Comparison of ENCODE assay signal across 9 cellular contexts in the genomic region with DNA sequence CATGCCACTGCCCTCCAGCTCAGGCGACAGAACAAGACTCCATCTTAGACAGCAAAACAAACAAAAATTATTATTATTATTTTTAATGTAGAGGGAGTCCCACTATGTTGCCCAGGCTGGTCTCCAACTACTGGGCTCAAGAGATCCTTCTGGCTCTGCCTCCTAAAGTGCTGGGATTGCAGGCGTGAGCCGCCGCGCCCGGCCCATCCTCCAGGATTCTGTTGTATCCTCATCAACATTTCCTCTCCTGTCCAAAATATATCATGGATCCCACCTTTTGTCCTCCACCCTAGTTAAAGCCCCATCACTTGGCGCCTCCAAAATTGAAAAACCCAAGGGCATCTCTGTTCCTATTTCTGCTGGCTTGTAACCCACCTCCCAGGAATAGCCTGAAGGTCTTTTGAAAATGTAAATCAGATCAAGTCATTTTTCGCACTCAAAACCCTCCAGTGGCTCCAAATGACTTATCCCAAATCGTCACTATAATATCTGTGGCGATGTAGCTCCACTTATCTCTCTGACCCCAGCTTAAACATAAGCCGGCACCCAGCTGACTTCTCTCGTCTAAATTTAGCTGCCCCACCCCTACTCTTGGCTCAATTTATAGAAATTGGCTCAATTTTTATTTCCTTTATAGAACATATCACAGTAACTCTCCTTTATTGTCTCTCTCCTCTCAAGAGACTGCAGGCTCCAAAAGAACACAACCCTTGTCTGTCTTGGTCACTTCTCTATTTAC. TPM values are rescaled to one million over a fixed set of nuclear protein-coding genes. Genes with fewer than 3 reads are reported as not detected.
A peak's percentile ranks its signal among the peaks of the same experiment; 100 is the strongest.
DNase-seq lines count a peak whose midpoint lies in the region; ATAC-seq and TF ChIP-seq lines count a peak whose summit lies in the region.
"Had no signal": no experiment of that assay in that cellular context is flagged by ENCODE, and none has a peak within 500 bp of the region (broad histone marks: within the 10 kb centered on the region; RNA-seq: fewer than 3 reads in every experiment).

No MANE protein-coding gene starts in this region.

- H3K4me3 Mint-ChIP-seq in activated CD8-positive, alpha-beta memory T cell treated with anti-CD3 and anti-CD28 coated beads, Interleukin-2, amount 10 ng/mL, durations not matched to agents 7 days and 5 days: peak overlapping the region; percentile 77
- no peak overlapping the region for H3K4me3 Mint-ChIP-seq in stimulated activated memory B cell treated with anti-CD40 and anti-IgM and Interleukin-4, amounts not matched to agents 10 μg/mL and 1 μg/mL and 100 μg/mL, for 72 hours

- H3K36me3 ChIP-seq in WERI-Rb-1 (peaks cover 10% of the 10 kb centered on the region), iPS-15b (ENCODE audit: control insufficient read depth, insufficient read depth, low read length) (peaks cover 4% of the 10 kb centered on the region)

- H3K4me1 Mint-ChIP-seq in activated CD8-positive, alpha-beta memory T cell treated with anti-CD3 and anti-CD28 coated beads, Interleukin-2, amount 10 ng/mL, durations not matched to agents 7 days and 5 days: peaks cover 60% of the 10 kb centered on the region
- peaks cover 17% of the 10 kb centered on the region for H3K4me1 Mint-ChIP-seq in stimulated activated memory B cell treated with anti-CD40 and anti-IgM and Interleukin-4, amounts not matched to agents 10 μg/mL and 1 μg/mL and 100 μg/mL, for 72 hours

- no peaks in the 10 kb centered on the region for H3K9me3 Mint-ChIP-seq in activated CD8-positive, alpha-beta memory T cell treated with anti-CD3 and anti-CD28 coated beads, Interleukin-2, amount 10 ng/mL, durations not matched to agents 7 days and 5 days (ENCODE audit: low read depth)
- H3K9me3 Mint-ChIP-seq in stimulated activated memory B cell treated with anti-CD40 and anti-IgM and Interleukin-4, amounts not matched to agents 10 μg/mL and 1 μg/mL and 100 μg/mL, for 72 hours: no peaks in the 10 kb centered on the region

- H3K9me3 ChIP-seq in WERI-Rb-1 (ENCODE audit: severe bottlenecking) (peaks cover 3% of the 10 kb centered on the region), iPS-15b (ENCODE audit: control insufficient read depth, insufficient read depth, low read length) (no peaks in the 10 kb centered on the region)

- CTCF ChIA-PET in activated CD8-positive, alpha-beta memory T cell treated with anti-CD3 and anti-CD28 coated beads, Interleukin-2, amount 10 ng/mL, durations not matched to agents 7 days and 5 days (lab: Charles Lee): interaction anchor here (1.1 to 5.6 kb wide), 10 partner anchors 9 to 156 kb away, joined by 3 to 44 read pairs (median 6); a partner anchor contains a TSS

- peak overlapping the region; percentile 36; the same call in 1 of the 2 replicates for H3K27ac ChIP-seq in WERI-Rb-1

- no peak for DNase-seq in activated CD8-positive, alpha-beta memory T cell treated with anti-CD3 and anti-CD28 coated beads, Interleukin-2, amount 10 ng/mL, durations not matched to agents 7 days and 5 days
- DNase-seq in activated CD8-positive, alpha-beta memory T cell treated with anti-CD3 and anti-CD28 coated beads for 24 hours: no peak
- DNase-seq in WERI-Rb-1 (no peak), NCI-H2029 (lab: John Stamatoyannopoulos, UW) (no peak)
- DNase-seq in stimulated activated CD4-positive, alpha-beta T cell treated with anti-CD3 and anti-CD28 coated beads, Interleukin-4, amount 100 ng/mL, for 4 hours: no peak
- DNase-seq: NCI-H1048 had no signal

- H3K27me3 Mint-ChIP-seq in activated CD8-positive, alpha-beta memory T cell treated with anti-CD3 and anti-CD28 coated beads, Interleukin-2, amount 10 ng/mL, durations not matched to agents 7 days and 5 days: peaks cover 10% of the 10 kb centered on the region
- no peaks in the 10 kb centered on the region for H3K27me3 Mint-ChIP-seq in stimulated activated memory B cell treated with anti-CD40 and anti-IgM and Interleukin-4, amounts not matched to agents 10 μg/mL and 1 μg/mL and 100 μg/mL, for 72 hours

- TF ChIP-seq CTCF in WERI-Rb-1 (IDR thresholded peaks at IDR 0.05; ENCODE audit: low read depth, low read length): no peak

- H3K9ac ChIP-seq in iPS-15b (ENCODE audit: low read depth, low read length): no peak overlapping the region

- H3K36me3 Mint-ChIP-seq in activated CD8-positive, alpha-beta memory T cell treated with anti-CD3 and anti-CD28 coated beads, Interleukin-2, amount 10 ng/mL, durations not matched to agents 7 days and 5 days: peaks cover 11% of the 10 kb centered on the region
- peaks cover 7% of the 10 kb centered on the region for H3K36me3 Mint-ChIP-seq in stimulated activated memory B cell treated with anti-CD40 and anti-IgM and Interleukin-4, amounts not matched to agents 10 μg/mL and 1 μg/mL and 100 μg/mL, for 72 hours

- H3K4me1 ChIP-seq in iPS-15b (ENCODE audit: control insufficient read depth, insufficient read depth, low read length): no peaks in the 10 kb centered on the region

- ATAC-seq in activated CD8-positive, alpha-beta memory T cell treated with anti-CD3 and anti-CD28 coated beads, Interleukin-2, amount 10 ng/mL, durations not matched to agents 7 days and 5 days: no peak
- no peak for ATAC-seq in stimulated activated memory B cell treated with anti-CD40 and anti-IgM and Interleukin-4, amounts not matched to agents 10 μg/mL and 1 μg/mL and 100 μg/mL, for 72 hours
- no peak for ATAC-seq in GM19035 (IDR thresholded peaks at IDR 0.05; ENCODE audit: unreplicated experiment)

- no peak overlapping the region; the same call in 1 of the 2 replicates for H3K4me3 ChIP-seq in WERI-Rb-1 (ENCODE audit: low read depth, low read length)
- peak overlapping the region; percentile 15 for H3K4me3 ChIP-seq in iPS-15b (ENCODE audit: low read depth, low read length)

- H3K27ac Mint-ChIP-seq in activated CD8-positive, alpha-beta memory T cell treated with anti-CD3 and anti-CD28 coated beads, Interleukin-2, amount 10 ng/mL, durations not matched to agents 7 days and 5 days: peak overlapping the region; percentile 46
- H3K27ac Mint-ChIP-seq in stimulated activated memory B cell treated with anti-CD40 and anti-IgM and Interleukin-4, amounts not matched to agents 10 μg/mL and 1 μg/mL and 100 μg/mL, for 72 hours: peak overlapping the region; percentile 94

- H3K27me3 ChIP-seq in WERI-Rb-1 (ENCODE audit: insufficient read depth, low read depth, severe bottlenecking) (no peaks in the 10 kb centered on the region), iPS-15b (ENCODE audit: control insufficient read depth, insufficient read depth, low read length) (no peaks in the 10 kb centered on the region)

RNA-seq across cellular contexts. Expression of a gene that starts 1.1 kb away (rescaled TPM):
- total RNA-seq in activated CD8-positive, alpha-beta memory T cell treated with anti-CD3 and anti-CD28 coated beads, Interleukin-2, amount 10 ng/mL, durations not matched to agents 7 days and 5 days: 1 to 10 TPM; 5.1 to 7.3 TPM

RNA-seq across cellular contexts. Expression of a gene that starts 17.5 kb away (rescaled TPM):
- total RNA-seq in activated CD8-positive, alpha-beta memory T cell treated with anti-CD3 and anti-CD28 coated beads, Interleukin-2, amount 10 ng/mL, durations not matched to agents 7 days and 5 days: 10 to 100 TPM; 33.1 to 33.7 TPM

RNA-seq across cellular contexts. Expression of a gene that starts 17.9 kb away (rescaled TPM):
- total RNA-seq in activated CD8-positive, alpha-beta memory T cell treated with anti-CD3 and anti-CD28 coated beads, Interleukin-2, amount 10 ng/mL, durations not matched to agents 7 days and 5 days: 10 to 100 TPM; 14.4 to 16.7 TPM

RNA-seq across cellular contexts. Expression of a gene that starts 20.1 kb away (rescaled TPM):
- total RNA-seq in activated CD8-positive, alpha-beta memory T cell treated with anti-CD3 and anti-CD28 coated beads, Interleukin-2, amount 10 ng/mL, durations not matched to agents 7 days and 5 days: 10 to 100 TPM; 23.7 to 25.4 TPM

RNA-seq across cellular contexts. Expression of a gene that starts 23.2 kb away (rescaled TPM):
- 10 to 100 TPM; 26.5 to 30.2 TPM for total RNA-seq in activated CD8-positive, alpha-beta memory T cell treated with anti-CD3 and anti-CD28 coated beads, Interleukin-2, amount 10 ng/mL, durations not matched to agents 7 days and 5 days
